ENCODE assay signal across 8 cellular contexts in genomic region chr16:27314161-27314723, GRCh38. TPM values are rescaled to one million over a fixed set of nuclear protein-coding genes. Genes with fewer than 3 reads are reported as not detected.
A peak's percentile ranks its signal among the peaks of the same experiment; 100 is the strongest.
DNase-seq lines count a peak whose midpoint lies in the region; ATAC-seq and TF ChIP-seq lines count a peak whose summit lies in the region.

No MANE protein-coding gene starts in this region.

- no peak overlapping the region for H3K27ac Mint-ChIP-seq in neural crest cell (ENCODE audit: unreplicated experiment)

- in situ Hi-C loops in transverse colon (cut with MboI; ENCODE audit: low pct_ligation_motif_present in 1 of 4, low pct_unique_long_range_greater_than_20kb in 1 of 4, low sequenced_read_pairs in 3 of 4) = loop anchor here in 1 of 4 donors (10.0 kb wide), 1 partner anchor 79 kb away; no protein-coding TSS in a partner anchor

- peaks cover 40% of the 10 kb centered on the region for H3K79me2 ChIP-seq in ACC112 (ENCODE audit: control insufficient read depth, insufficient read depth, low read length, unreplicated experiment)

- H3K4me1 Mint-ChIP-seq in neural crest cell = peaks cover 9% of the 10 kb centered on the region

- peak overlapping the region; percentile 89 for H3K27ac ChIP-seq in ACC112 (ENCODE audit: low read depth, low read length)
- peak overlapping the region; percentile 93 to 99 (median 99) for H3K27ac ChIP-seq in transverse colon

- H3K36me3 ChIP-seq in ACC112 (ENCODE audit: insufficient read depth, low read length) = no peaks in the 10 kb centered on the region
- peaks cover 11% of the 10 kb centered on the region for H3K36me3 ChIP-seq in MG63
- no peaks in the 10 kb centered on the region for H3K36me3 ChIP-seq in transverse colon

- intact Hi-C loops in transverse colon (cut with DNase I; ENCODE audit: low total_unique reads) = loop anchor here (10.0 kb wide), 1 partner anchor 51 kb away; no protein-coding TSS in a partner anchor

- H3K4me3 ChIP-seq in ACC112 (ENCODE audit: low read depth, low read length) (peak overlapping the region; percentile 84), MG63 (peak overlapping the region; percentile 78), fibroblast of pulmonary artery (replicated peaks; ENCODE audit: low read depth, low read length) (peak overlapping the region; percentile 83), transverse colon (peak overlapping the region; percentile 33 to 94 (median 88))

- H3K4me3 Mint-ChIP-seq in neural crest cell = peak overlapping the region; percentile 92

- WGBS in transverse colon (ENCODE audit: low coverage in 1 of 2), 2 donors = 0% methylated on average over 14 of the region's 39 CpGs; no CpG with 5 or more reads in 1 of the 2 donors

- H3K4me1 ChIP-seq in ACC112 (ENCODE audit: control insufficient read depth, insufficient read depth, low read length, unreplicated experiment) (peaks cover 28% of the 10 kb centered on the region), transverse colon (peaks cover 19 to 59% (median 54%) of the 10 kb centered on the region in 4 donors)

- H3K27me3 Mint-ChIP-seq in neural crest cell (ENCODE audit: low read depth) = peaks cover 51% of the 10 kb centered on the region

- peak; percentile 16 for ATAC-seq in GM19467 (IDR thresholded peaks at IDR 0.05; ENCODE audit: unreplicated experiment)

- peak; percentile 61 for TF ChIP-seq POLR2A in transverse colon (IDR thresholded peaks at IDR 0.05)

- H3K9me3 Mint-ChIP-seq in neural crest cell = no peaks in the 10 kb centered on the region

- peak; percentile 82 for DNase-seq in MG63
- peak; percentile 81 to 83 for DNase-seq in activated T-cell treated with anti-CD3 and anti-CD28 coated beads, Interleukin-2, amount 50 U/mL, for 48 hours
- peak; percentile 98 for DNase-seq in fibroblast of pulmonary artery (ENCODE audit: low read depth)
- DNase-seq in neural crest cell (ENCODE audit: low read depth, low spot score) = peak; percentile 21
- peak; percentile 70 for DNase-seq in transverse colon
- DNase-seq in NCI-H2196 (lab: John Stamatoyannopoulos, UW; ENCODE audit: unreplicated experiment) = no peak

- H3K36me3 Mint-ChIP-seq in neural crest cell (ENCODE audit: low read depth) = no peaks in the 10 kb centered on the region

- H2AFZ ChIP-seq in ACC112 (ENCODE audit: low read length, unreplicated experiment) = peak overlapping the region; percentile 43

- TF ChIP-seq EP300 in transverse colon (IDR thresholded peaks at IDR 0.05; ENCODE audit: low read depth) = no peak

- H3K27me3 ChIP-seq in ACC112 (ENCODE audit: insufficient read depth, low read length) (no peaks in the 10 kb centered on the region), MG63 (no peaks in the 10 kb centered on the region), transverse colon (no peaks in the 10 kb centered on the region)

- H3K9me3 ChIP-seq in MG63 (no peaks in the 10 kb centered on the region), transverse colon (no peaks in the 10 kb centered on the region)

- TF ChIP-seq CTCF in fibroblast of pulmonary artery (IDR thresholded peaks at IDR 0.05; ENCODE audit: low read length, missing control alignments) (no peak), neural crest cell (conservative IDR thresholded peaks at IDR 0.05) (no peak), transverse colon (IDR thresholded peaks at IDR 0.05) (no peak)

RNA-seq across cellular contexts. Expression of gene IL4R, which starts 0.5 kb away (rescaled TPM):
- total RNA-seq in MG63 (2014; rRNA removed; shearing (Covaris generic); ENCODE audit: low replicate concordance) = 26.1 and 40.9 TPM in 2 replicates
- total RNA-seq in neural crest cell (11.2 and 12.8 TPM in 2 replicates), transverse colon (100 to 1,000 TPM; 106 to 235 (median 156) TPM)

RNA-seq across cellular contexts. Expression of gene NSMCE1, which starts 45.7 kb away (rescaled TPM):
- total RNA-seq in MG63 (2014; rRNA removed; shearing (Covaris generic); ENCODE audit: low replicate concordance) = 51.7 and 66.6 TPM in 2 replicates
- total RNA-seq in neural crest cell (30.4 and 32.6 TPM in 2 replicates), transverse colon (10 to 100 TPM in 3 of 4 donors, 1 to 10 TPM in 1; 6.2 to 90.8 (median 27.2) TPM)
